Comparison of ENCODE assay signal across 8 cellular contexts in the genomic region with DNA sequence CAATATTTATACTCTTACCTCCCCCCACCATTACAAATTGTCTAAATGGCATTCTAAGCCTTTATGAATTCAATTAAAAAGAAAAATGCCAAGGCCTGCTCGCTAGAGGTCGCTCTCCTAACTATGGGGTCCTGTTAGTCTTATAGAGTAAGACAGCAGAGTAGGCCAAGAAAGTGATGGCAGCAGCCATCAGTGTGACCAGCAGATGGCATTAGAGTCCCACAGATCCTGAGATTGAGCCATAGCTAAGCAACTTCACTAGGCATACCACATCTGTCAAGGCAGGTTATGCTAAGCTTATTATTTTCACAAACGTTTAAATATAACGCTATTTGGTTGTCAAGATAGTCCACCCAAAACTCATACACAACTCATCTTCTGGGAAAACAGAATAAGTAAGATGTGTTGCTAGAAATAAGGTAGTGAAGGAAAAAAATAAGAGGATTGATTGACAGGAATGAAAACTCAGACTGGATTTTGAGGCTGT. TPM values are rescaled to one million over a fixed set of nuclear protein-coding genes. Genes with fewer than 3 reads are reported as not detected.
DNase-seq lines count a peak whose midpoint lies in the region; ATAC-seq and TF ChIP-seq lines count a peak whose summit lies in the region.

No MANE protein-coding gene starts in this region.

- no peaks in the 10 kb centered on the region for H3K27me3 ChIP-seq in endodermal cell (ENCODE audit: control insufficient read depth, insufficient read depth, low read length, poor library complexity, severe bottlenecking)

- H3K9me3 ChIP-seq in endodermal cell (ENCODE audit: control insufficient read depth, low read length): no peaks in the 10 kb centered on the region

- H3K9me3 Mint-ChIP-seq in endodermal cell: no peaks in the 10 kb centered on the region
- H3K9me3 Mint-ChIP-seq in mesothelial cell of epicardium: no peaks in the 10 kb centered on the region

- H3K27me3 Mint-ChIP-seq in endodermal cell (ENCODE audit: insufficient read depth): no peaks in the 10 kb centered on the region
- H3K27me3 Mint-ChIP-seq in mesothelial cell of epicardium (ENCODE audit: low read depth): no peaks in the 10 kb centered on the region

- no peak overlapping the region for H3K4me3 ChIP-seq in endodermal cell (ENCODE audit: low read length)

- H3K36me3 Mint-ChIP-seq in endodermal cell (ENCODE audit: low read depth): no peaks in the 10 kb centered on the region
- H3K36me3 Mint-ChIP-seq in mesothelial cell of epicardium: no peaks in the 10 kb centered on the region

- H3K4me1 ChIP-seq in endodermal cell (ENCODE audit: control insufficient read depth, insufficient read depth, low read length): peaks cover 4% of the 10 kb centered on the region

- no peak overlapping the region for H3K9ac ChIP-seq in endodermal cell (ENCODE audit: extremely low read depth, low read length, poor library complexity, severe bottlenecking)

- 0% methylated on average over 2 to 4 of the region's 4 CpGs for WGBS in endodermal cell (ENCODE audit: insufficient coverage in 1 of 2, insufficient read length in 1 of 2), 2 experiments

- TF ChIP-seq CTCF in endodermal cell (conservative IDR thresholded peaks at IDR 0.05) (peak; percentile 100), mesothelial cell of epicardium (IDR thresholded peaks at IDR 0.05; ENCODE audit: unreplicated experiment) (peak; percentile 85)

- peak; percentile 99 for ATAC-seq in GM21529 (IDR thresholded peaks at IDR 0.05; ENCODE audit: unreplicated experiment)

- H3K36me3 ChIP-seq in endodermal cell (ENCODE audit: control insufficient read depth, insufficient read depth, low read length): no peaks in the 10 kb centered on the region

- H3K4me3 Mint-ChIP-seq in endodermal cell: no peak overlapping the region
- H3K4me3 Mint-ChIP-seq in mesothelial cell of epicardium: no peak overlapping the region

- no peak overlapping the region for H3K27ac ChIP-seq in endodermal cell (ENCODE audit: low read depth, low read length)

- no peak overlapping the region for H3K27ac Mint-ChIP-seq in endodermal cell
- no peak overlapping the region for H3K27ac Mint-ChIP-seq in mesothelial cell of epicardium

- DNase-seq in DMS53 (lab: John Stamatoyannopoulos, UW) (peak; percentile 93), HUDEP-2 (lab: John Stamatoyannopoulos, UW; ENCODE audit: unreplicated experiment in 76 of 76) (peak in 75 of 76 experiments; percentile 17 to 98 (median 88)), NOMO-1 (lab: John Stamatoyannopoulos, UW; ENCODE audit: unreplicated experiment in 2 of 2) (peak; percentile 78 to 88), endodermal cell (peak; percentile 95), mesothelial cell of epicardium (ENCODE audit: low spot score in 2 of 2, unreplicated experiment in 2 of 2) (peak; percentile 57 to 82)
- peak; percentile 65 to 66 for DNase-seq in activated CD8-positive, alpha-beta memory T cell treated with anti-CD3 and anti-CD28 coated beads for 1 hour (ENCODE audit: extremely low read depth in 1 of 2, low read depth in 1 of 2)
- DNase-seq in stimulated activated CD8-positive, alpha-beta memory T cell treated with anti-CD3 and anti-CD28 coated beads, Interleukin-4, amount 100 ng/mL, for 1 hour (ENCODE audit: low read depth in 2 of 2, low spot score in 1 of 2): peak; percentile 47 to 73

- peaks cover 3% of the 10 kb centered on the region for H3K4me1 Mint-ChIP-seq in endodermal cell
- H3K4me1 Mint-ChIP-seq in mesothelial cell of epicardium: no peaks in the 10 kb centered on the region

RNA-seq across cellular contexts. Expression of a gene that starts 57.6 kb away (rescaled TPM):
- 10 to 100 TPM; 49.7 to 56.2 TPM for total RNA-seq in endodermal cell
- 41.4 TPM for polyA plus RNA-seq in endodermal cell (2013, experiment 1 of 2)
- 36.1 TPM for polyA plus RNA-seq in endodermal cell (2013, experiment 2 of 2)
- total RNA-seq in mesothelial cell of epicardium: 75.8 to 79.9 TPM (median 76.7 TPM) in 3 replicates
